ENCODE assay signal across 11 cellular contexts in the genomic region with DNA sequence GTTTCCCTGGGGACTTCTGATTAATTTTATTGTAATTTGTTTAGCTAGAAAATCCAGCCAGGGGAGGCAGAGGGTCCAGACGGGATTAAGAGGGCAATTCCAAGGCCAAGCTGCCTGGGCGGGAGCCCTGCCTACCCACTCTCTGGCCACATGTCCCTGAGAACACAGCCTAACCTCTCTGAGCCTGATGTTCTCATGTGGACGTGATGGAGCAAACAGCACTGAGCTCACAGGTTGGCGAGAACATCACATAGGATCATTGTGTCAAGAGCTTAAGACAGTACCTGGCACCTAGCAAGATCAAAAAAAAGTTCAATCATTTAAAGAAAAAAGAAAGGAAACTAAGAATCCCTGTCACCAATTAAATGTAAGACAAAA. TPM values are rescaled to one million over a fixed set of nuclear protein-coding genes. Genes with fewer than 3 reads are reported as not detected.
A peak's percentile ranks its signal among the peaks of the same experiment; 100 is the strongest.
DNase-seq lines count a peak whose midpoint lies in the region; ATAC-seq and TF ChIP-seq lines count a peak whose summit lies in the region.
"Had no signal": no experiment of that assay in that cellular context is flagged by ENCODE, and none has a peak within 500 bp of the region (broad histone marks: within the 10 kb centered on the region; RNA-seq: fewer than 3 reads in every experiment).

No MANE protein-coding gene starts in this region.

- 20 to 39% (median 26%) methylated on average over 4 of the region's 4 CpGs for WGBS in psoas muscle, 3 donors
- WGBS in SK-N-SH (ENCODE audit: low lambda C conversion rate): 74% methylated on average over 4 of the region's 4 CpGs

- H3K9me3 Mint-ChIP-seq in Calu3 (ENCODE audit: low read depth, unreplicated experiment): no peaks in the 10 kb centered on the region

- H3K4me3 Mint-ChIP-seq in Calu3 (ENCODE audit: low read depth, unreplicated experiment) (peak overlapping the region; percentile 67), T-helper 17 cell (peak overlapping the region; percentile 77)

- TF ChIP-seq CTCF in Calu3 (IDR thresholded peaks at IDR 0.05; ENCODE audit: unreplicated experiment) (no peak), psoas muscle (IDR thresholded peaks at IDR 0.05) (no peak), SK-N-SH (IDR thresholded peaks at IDR 0.05) (no peak)

- H3K9me3 ChIP-seq in T-helper 17 cell (ENCODE audit: control insufficient read depth, low read length, poor library complexity, severe bottlenecking) (no peaks in the 10 kb centered on the region), psoas muscle (peaks cover 7% of the 10 kb centered on the region), SK-N-SH (no peaks in the 10 kb centered on the region)

- intact Hi-C loops in Calu3 (cut with micrococcal nuclease; ENCODE audit: unreplicated experiment): no loop called here
- intact Hi-C loops in left ventricle myocardium superior (cut with micrococcal nuclease): no loop called here
- intact Hi-C loops in psoas muscle (cut with DNase I): loop anchor here in 1 of 2 donors (5.0 kb wide), 1 partner anchor 67 kb away; no protein-coding TSS in a partner anchor

- H3K4me1 Mint-ChIP-seq in Calu3 (ENCODE audit: low read depth, unreplicated experiment): no peaks in the 10 kb centered on the region
- peaks cover 10% of the 10 kb centered on the region for H3K4me1 Mint-ChIP-seq in T-helper 17 cell

- no peaks in the 10 kb centered on the region for H3F3A ChIP-seq in SK-N-SH (replicated peaks; ENCODE audit: insufficient read depth)

- H3K27me3 ChIP-seq in psoas muscle (ENCODE audit: insufficient read depth in 3 of 3, low read length in 2 of 3) (no peaks in the 10 kb centered on the region), SK-N-SH (ENCODE audit: insufficient read depth) (no peaks in the 10 kb centered on the region)

- H3K27ac Mint-ChIP-seq in Calu3 (ENCODE audit: unreplicated experiment) (no peak overlapping the region), T-helper 17 cell (no peak overlapping the region)

- no peaks in the 10 kb centered on the region for H3K79me2 ChIP-seq in SK-N-SH (ENCODE audit: insufficient read depth)

- no peak for DNase-seq in Calu3
- no peak for DNase-seq in T-helper 17 cell
- DNase-seq in left ventricle myocardium superior: no peak
- DNase-seq in psoas muscle: peak in 1 of 2 donors; percentile 59
- DNase-seq in glomerular visceral epithelial cell (ENCODE audit: extremely low spot score): no peak
- DNase-seq in NCI-H1092 treated with DMSO at 0.1 percent for 48 hours (lab: John Stamatoyannopoulos, UW): no peak
- no peak for DNase-seq in GDM1 (lab: John Stamatoyannopoulos, UW)
- no peak for DNase-seq in SK-N-SH
- DNase-seq: KBM-7, left colon had no signal

- no peak for TF ChIP-seq RAD21 in SK-N-SH (IDR thresholded peaks at IDR 0.05; ENCODE audit: low read length)

- H3K4me1 ChIP-seq in psoas muscle: peaks cover 33% of the 10 kb centered on the region
- H3K4me1 ChIP-seq in SK-N-SH (ENCODE audit: control insufficient read depth in 1 of 2, insufficient read depth in 2 of 2, low read depth in 1 of 2, low read length in 1 of 2): peaks cover 0 to 7% of the 10 kb centered on the region in 2 experiments; a peak in 2 of 4 replicates

- no peak overlapping the region for H2AFZ ChIP-seq in SK-N-SH (ENCODE audit: low read depth)

- no peaks in the 10 kb centered on the region for H3K36me3 Mint-ChIP-seq in Calu3 (ENCODE audit: insufficient read depth, unreplicated experiment)
- H3K36me3 Mint-ChIP-seq in T-helper 17 cell (ENCODE audit: low read depth): no peaks in the 10 kb centered on the region

- no TSS peak for BruUV-seq in Calu3 (replicated peaks; lab: Mats Ljungman, UMichigan)

- no peaks in the 10 kb centered on the region for H3K9me2 ChIP-seq in SK-N-SH

- POLR2A ChIA-PET in SK-N-SH (lab: Yijun Ruan, JAX): no interaction called here

- H3K36me3 ChIP-seq in psoas muscle (ENCODE audit: insufficient read depth in 1 of 2, low read depth in 1 of 2) (no peaks in the 10 kb centered on the region), SK-N-SH (replicated peaks in 1 of 2; ENCODE audit: control insufficient read depth in 1 of 2, insufficient read depth in 2 of 2, low read length in 1 of 2) (no peaks in the 10 kb centered on the region)

- ATAC-seq in T-helper 17 cell (no peak), left ventricle myocardium superior (peak; percentile 16), psoas muscle (peak; percentile 43 to 64 (median 53))

- H3K27ac ChIP-seq in psoas muscle: peak overlapping the region; percentile 94
- no peak overlapping the region for H3K27ac ChIP-seq in SK-N-SH (ENCODE audit: low read depth in 2 of 2, low read length in 1 of 2)

- no peaks in the 10 kb centered on the region for H4K20me1 ChIP-seq in SK-N-SH (ENCODE audit: insufficient read depth)

- no peak overlapping the region for H3K4me2 ChIP-seq in SK-N-SH

- CTCF ChIA-PET in Calu3 (lab: Charles Lee) (no interaction called here), SK-N-SH (lab: Yijun Ruan, JAX) (interaction anchor here (1.2 to 10.9 kb wide), 3 partner anchors 16 to 79 kb away, joined by 4 to 223 read pairs (median 4); no protein-coding TSS in a partner anchor)

- no peak overlapping the region for H3K9ac ChIP-seq in SK-N-SH

- peaks cover 38% of the 10 kb centered on the region for H3K27me3 Mint-ChIP-seq in Calu3 (ENCODE audit: unreplicated experiment)
- H3K27me3 Mint-ChIP-seq in T-helper 17 cell: peaks cover 29% of the 10 kb centered on the region

- peak overlapping the region; percentile 70 for H3K4me3 ChIP-seq in psoas muscle
- H3K4me3 ChIP-seq in SK-N-SH (ENCODE audit: low read depth in 2 of 2, low read length in 1 of 2): no peak overlapping the region

- no peak for TF ChIP-seq EP300 in SK-N-SH (IDR thresholded peaks at IDR 0.05; ENCODE audit: borderline replicate concordance in 1 of 2, low read depth in 1 of 2, low read length in 1 of 2)

TF ChIP-seq in SK-N-SH, 30 proteins besides CTCF, POLR2A, EP300 and RAD21:
- TF ChIP-seq, protein P1, sequence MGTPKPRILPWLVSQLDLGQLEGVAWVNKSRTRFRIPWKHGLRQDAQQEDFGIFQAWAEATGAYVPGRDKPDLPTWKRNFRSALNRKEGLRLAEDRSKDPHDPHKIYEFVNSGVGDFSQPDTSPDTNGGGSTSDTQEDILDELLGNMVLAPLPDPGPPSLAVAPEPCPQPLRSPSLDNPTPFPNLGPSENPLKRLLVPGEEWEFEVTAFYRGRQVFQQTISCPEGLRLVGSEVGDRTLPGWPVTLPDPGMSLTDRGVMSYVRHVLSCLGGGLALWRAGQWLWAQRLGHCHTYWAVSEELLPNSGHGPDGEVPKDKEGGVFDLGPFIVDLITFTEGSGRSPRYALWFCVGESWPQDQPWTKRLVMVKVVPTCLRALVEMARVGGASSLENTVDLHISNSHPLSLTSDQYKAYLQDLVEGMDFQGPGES (IDR thresholded peaks at IDR 0.05; ENCODE audit: low read depth, low read length): no peak
- TF ChIP-seq NFIC (IDR thresholded peaks at IDR 0.05; ENCODE audit: borderline replicate concordance): no peak
- no peak for TF ChIP-seq EZH2phosphoT487 (IDR thresholded peaks at IDR 0.05; ENCODE audit: borderline replicate concordance, low read depth)
- no peak for TF ChIP-seq FOSL2 (IDR thresholded peaks at IDR 0.05; ENCODE audit: borderline replicate concordance, low read depth)
- TF ChIP-seq, protein P2, sequence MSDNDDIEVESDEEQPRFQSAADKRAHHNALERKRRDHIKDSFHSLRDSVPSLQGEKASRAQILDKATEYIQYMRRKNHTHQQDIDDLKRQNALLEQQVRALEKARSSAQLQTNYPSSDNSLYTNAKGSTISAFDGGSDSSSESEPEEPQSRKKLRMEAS (IDR thresholded peaks at IDR 0.05; ENCODE audit: low read depth): no peak
- TF ChIP-seq RXRA (IDR thresholded peaks at IDR 0.05; ENCODE audit: borderline replicate concordance, low read depth): no peak
- TF ChIP-seq SMC3 (IDR thresholded peaks at IDR 0.05; ENCODE audit: low read depth, low read length): no peak
- TF ChIP-seq FOXM1 (IDR thresholded peaks at IDR 0.05; ENCODE audit: low read depth): no peak
- TF ChIP-seq RCOR1 (IDR thresholded peaks at IDR 0.05; ENCODE audit: low read length): no peak

RNA-seq across cellular contexts. Expression of a gene that starts 1.0 kb away (rescaled TPM):
- not detected in 2 replicates for total RNA-seq in Calu3 (2022)
- total RNA-seq in T-helper 17 cell: under 1 TPM; 0.42 to 0.52 TPM
- total RNA-seq in left ventricle myocardium superior: 122 TPM
- 100 to 1,000 TPM in 1 of 4 donors, 10 to 100 TPM in 3; 65.1 to 160 (median 95.6) TPM for total RNA-seq in psoas muscle
- polyA plus RNA-seq in psoas muscle: 10 to 100 TPM in 2 of 3 donors, 1 to 10 TPM in 1; 8.3 to 60.3 (median 57.9) TPM
- polyA plus RNA-seq in SK-N-SH (2012; rRNA removed): 0.13 and 0.23 TPM in 2 replicates
- 0.24 and 0.27 TPM in 2 replicates for polyA plus RNA-seq in SK-N-SH (2012; cell fraction: cytosol; rRNA removed)
- 0.15 and 0.26 TPM in 2 replicates for polyA plus RNA-seq in SK-N-SH (2012; cell fraction: nucleus; rRNA removed)

RNA-seq across cellular contexts. Expression of a gene that starts 47.2 kb away (rescaled TPM):
- not detected in 2 replicates for total RNA-seq in Calu3 (2022)
- total RNA-seq in T-helper 17 cell: not detected
- total RNA-seq in left ventricle myocardium superior: not detected
- under 1 TPM in 1 of 4 donors, not detected in 3; 0.96 TPM for total RNA-seq in psoas muscle
- under 1 TPM; 0.01 to 0.14 (median 0.04) TPM for polyA plus RNA-seq in psoas muscle
- polyA plus RNA-seq in SK-N-SH (2012; rRNA removed): not detected in 2 replicates
- polyA plus RNA-seq in SK-N-SH (2012; cell fraction: cytosol; rRNA removed): not detected in 2 replicates
- polyA plus RNA-seq in SK-N-SH (2012; cell fraction: nucleus; rRNA removed): not detected in 2 replicates
- total RNA-seq: fibroblast of lung, left colon had no signal
- polyA plus RNA-seq: fibroblast of lung had no signal

Comparison
In these comparisons a context has a peak if more than half of its experiments do, and no peak if none do; other contexts are left out.
1. RNA of a gene that starts 1.0 kb away (total RNA-seq): 122 TPM in left ventricle myocardium superior (single experiment) and 65.1 to 160 TPM in psoas muscle; 0.42 to 0.52 TPM in T-helper 17 cell and not detected in Calu3; every median in the first group is over 10 times any median in the second.